7 cellular contexts compared by ENCODE assay signal in genomic region chr2:135997380-135997779, GRCh38. TPM values are rescaled to one million over a fixed set of nuclear protein-coding genes. Genes with fewer than 3 reads are reported as not detected.
DNase-seq lines count a peak whose midpoint lies in the region; ATAC-seq, FAIRE-seq and TF ChIP-seq lines count a peak whose summit lies in the region.

No MANE protein-coding gene starts in this region.

- intact Hi-C loops in posterior cingulate gyrus (cut with DNase I), result no loop called here

- POLR2A ChIA-PET in WTC11 (lab: Charles Lee), result interaction anchor here (1.0 to 1.2 kb wide), 4 partner anchors 12 to 379 kb away, joined by 3 to 5 read pairs (median 3); no protein-coding TSS in a partner anchor

- no peaks in the 10 kb centered on the region for H3K27me3 Mint-ChIP-seq in WTC11 (ENCODE audit: low read depth)

- DNase-seq in GM19239 (ENCODE audit: insufficient read length, low spot score) (no peak), WTC11 (ENCODE audit: low spot score) (peak; percentile 82), posterior cingulate gyrus (peak in 9 of 10 donors; percentile 26 to 91 (median 38)), GF-D8 (lab: John Stamatoyannopoulos, UW) (no peak)

- peaks cover 8% of the 10 kb centered on the region for H3K4me1 Mint-ChIP-seq in WTC11

- H3K4me3 Mint-ChIP-seq in WTC11, result no peak overlapping the region

- peak; percentile 48 for FAIRE-seq in GM19239 (lab: Jason Lieb, UNC)

- ATAC-seq in HG03378 (IDR thresholded peaks at IDR 0.05; ENCODE audit: unreplicated experiment) (peak; percentile 46), WTC11 (peak; percentile 100), esophagus mucosa (no peak), GM21381 (IDR thresholded peaks at IDR 0.05; ENCODE audit: unreplicated experiment) (no peak)

- no peak for TF ChIP-seq CTCF in WTC11 (IDR thresholded peaks at IDR 0.05)

- H3K36me3 Mint-ChIP-seq in WTC11, result no peaks in the 10 kb centered on the region

- CTCF ChIA-PET in WTC11 (lab: Charles Lee), result interaction anchor here (0.6 to 2.0 kb wide), 43 partner anchors 9 to 1365 kb away, joined by 3 to 26 read pairs (median 4); partner anchors contain the start of genes DARS1 and MCM6

- H3K9me3 Mint-ChIP-seq in WTC11, result peaks cover 3% of the 10 kb centered on the region; the same call in 1 of the 2 replicates

- no peak overlapping the region for H3K27ac Mint-ChIP-seq in WTC11

TF ChIP-seq in WTC11, 78 proteins besides CTCF, POLR2A, EP300 and RAD21:
- TF ChIP-seq NR1H2 (CRISPR knock-in tag; IDR thresholded peaks at IDR 0.05) (no peak), AFF4 (CRISPR knock-in tag; IDR thresholded peaks at IDR 0.05; ENCODE audit: borderline replicate concordance) (no peak), NR3C1 (CRISPR knock-in tag; conservative IDR thresholded peaks at IDR 0.05; ENCODE audit: low read depth) (no peak), ZNF396 (CRISPR knock-in tag; IDR thresholded peaks at IDR 0.05; ENCODE audit: borderline replicate concordance) (no peak)

RNA-seq across cellular contexts. Expression of gene DARS1, which starts 12.0 kb away (rescaled TPM):
- total RNA-seq in WTC11 (2021) (80.9 to 95.5 TPM (median 91.7 TPM) in 3 replicates), esophagus mucosa (58.3 TPM)

Comparison
In these comparisons a context has a peak if more than half of its experiments do, and no peak if none do; other contexts are left out.
1. DNase-seq: peak in WTC11 (single experiment) and posterior cingulate gyrus (9 of 10); none in GM19239 (single experiment) and GF-D8 (single experiment).
2. ATAC-seq: peak in HG03378 (single experiment) and WTC11 (single experiment); none in esophagus mucosa (single experiment) and GM21381 (single experiment).